In the genomic region with DNA sequence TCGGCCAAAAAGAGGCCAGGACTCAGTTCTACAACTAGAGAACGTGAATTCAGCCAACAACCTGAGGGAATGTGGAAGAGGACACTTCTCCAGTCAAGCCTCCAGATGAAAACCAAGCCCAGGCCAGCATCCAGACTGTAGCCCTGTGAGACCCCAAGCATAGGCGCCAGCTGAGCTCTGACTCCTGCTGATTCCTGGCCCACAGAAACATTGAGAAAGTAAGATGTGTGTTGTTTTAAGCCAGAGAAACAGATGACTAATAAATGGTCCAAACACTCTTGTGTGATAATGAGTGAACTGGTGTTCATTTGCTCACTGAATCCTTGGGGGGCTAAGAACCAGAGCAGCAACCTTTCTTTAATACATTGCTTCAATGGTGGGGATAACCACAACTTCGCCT, we compare ENCODE assay signal across 24 cellular contexts.
"Had no signal": no experiment of that assay in that cellular context is flagged by ENCODE, and none has a peak within 500 bp of the region (broad histone marks: within the 10 kb centered on the region; RNA-seq: fewer than 3 reads in every experiment).

No MANE protein-coding gene starts in this region.

- H3K27me3 Mint-ChIP-seq: activated B cell treated with CpG ODN at 0.5 μM for 24 hours; activated CD4-positive, alpha-beta T cell treated with anti-CD3 and anti-CD28 coated beads for 36 hours; activated naive CD8-positive, alpha-beta T cell treated with anti-CD3 and anti-CD28 coated beads, Interleukin-2, amount 10 ng/mL, durations not matched to agents 7 days and 5 days; activated T-cell treated with anti-CD3 and anti-CD28 coated beads, Interleukin-2, amount 50 U/mL, for 24 hours; brain; memory B cell; natural killer cell treated with Interleukin-12 subunit alpha and Interleukin-12 subunit beta and Interleukin-15 and Interleukin-18, amount 100 ng/mL, for 72 hours had no signal

- ATAC-seq: activated CD4-positive, alpha-beta T cell treated with anti-CD3 and anti-CD28 coated beads for 36 hours; natural killer cell treated with Interleukin-12 subunit alpha and Interleukin-12 subunit beta and Interleukin-15 and Interleukin-18, amount 100 ng/mL, for 72 hours had no signal

- H3K4me1 ChIP-seq: prostate gland, testis had no signal

- H3K4me3 Mint-ChIP-seq: activated B cell treated with CpG ODN at 0.5 μM for 24 hours; activated CD4-positive, alpha-beta T cell treated with anti-CD3 and anti-CD28 coated beads for 36 hours; activated naive CD4-positive, alpha-beta T cell treated with anti-CD3 and anti-CD28 coated beads for 36 hours; activated naive CD8-positive, alpha-beta T cell treated with anti-CD3 and anti-CD28 coated beads, Interleukin-2, amount 10 ng/mL, durations not matched to agents 7 days and 5 days; activated T-cell treated with anti-CD3 and anti-CD28 coated beads, Interleukin-2, amount 50 U/mL, for 24 hours; brain; memory B cell; natural killer cell treated with Interleukin-12 subunit alpha and Interleukin-12 subunit beta and Interleukin-15 and Interleukin-18, amount 100 ng/mL, for 72 hours had no signal

- H3K36me3 ChIP-seq: ovary, prostate gland had no signal

- H3K4me3 ChIP-seq: esophagus muscularis mucosa, ovary, prostate gland, spleen, testis, vagina had no signal

- H3K27ac ChIP-seq: esophagus muscularis mucosa, ovary, prostate gland, spleen, testis, vagina had no signal

- H3K9me3 ChIP-seq: esophagus muscularis mucosa, ovary, prostate gland, spleen, testis, vagina had no signal

- H3K4me1 Mint-ChIP-seq: activated B cell treated with CpG ODN at 0.5 μM for 24 hours had no signal

- DNase-seq: activated B cell treated with CpG ODN at 0.5 μM for 24 hours; activated CD4-positive, alpha-beta T cell treated with anti-CD3 and anti-CD28 coated beads for 36 hours; activated CD4-positive, alpha-beta T cell treated with anti-CD3 and anti-CD28 coated beads, Interleukin-2, amount 50 U/mL, for 4 hours; activated CD8-positive, alpha-beta memory T cell treated with anti-CD3 and anti-CD28 coated beads for 24 hours; activated CD8-positive, alpha-beta memory T cell treated with anti-CD3 and anti-CD28 coated beads, Interleukin-2, amount 50 U/mL, for 4 hours; activated naive CD4-positive, alpha-beta T cell treated with anti-CD3 and anti-CD28 coated beads for 36 hours; activated naive CD8-positive, alpha-beta T cell treated with anti-CD3 and anti-CD28 coated beads, Interleukin-2, amount 10 ng/mL, durations not matched to agents 7 days and 5 days; activated T-cell treated with anti-CD3 and anti-CD28 coated beads, Interleukin-2, amount 50 U/mL, for 24 hours; caudate nucleus; effector CD8-positive, alpha-beta T cell; hypothalamus; ovary; spleen; stimulated activated CD4-positive, alpha-beta T cell treated with anti-CD3 and anti-CD28 coated beads, Interleukin-4, amount 100 ng/mL, for 1 hour; stimulated activated naive CD4-positive, alpha-beta T cell; T-helper 9 cell; testis; trophoblast cell had no signal

- H3K9me3 Mint-ChIP-seq: activated B cell treated with CpG ODN at 0.5 μM for 24 hours; activated naive CD4-positive, alpha-beta T cell treated with anti-CD3 and anti-CD28 coated beads for 36 hours; activated naive CD8-positive, alpha-beta T cell treated with anti-CD3 and anti-CD28 coated beads, Interleukin-2, amount 10 ng/mL, durations not matched to agents 7 days and 5 days; activated T-cell treated with anti-CD3 and anti-CD28 coated beads, Interleukin-2, amount 50 U/mL, for 24 hours; memory B cell; natural killer cell treated with Interleukin-12 subunit alpha and Interleukin-12 subunit beta and Interleukin-15 and Interleukin-18, amount 100 ng/mL, for 72 hours had no signal

- H3K27ac Mint-ChIP-seq: activated B cell treated with CpG ODN at 0.5 μM for 24 hours; activated CD4-positive, alpha-beta T cell treated with anti-CD3 and anti-CD28 coated beads for 36 hours; activated T-cell treated with anti-CD3 and anti-CD28 coated beads, Interleukin-2, amount 50 U/mL, for 24 hours; memory B cell; natural killer cell treated with Interleukin-12 subunit alpha and Interleukin-12 subunit beta and Interleukin-15 and Interleukin-18, amount 100 ng/mL, for 72 hours had no signal

- H3K27me3 ChIP-seq: esophagus muscularis mucosa, ovary, spleen, testis, vagina had no signal
